ENCODE assay signal across 1 cellular context in the genomic region with DNA sequence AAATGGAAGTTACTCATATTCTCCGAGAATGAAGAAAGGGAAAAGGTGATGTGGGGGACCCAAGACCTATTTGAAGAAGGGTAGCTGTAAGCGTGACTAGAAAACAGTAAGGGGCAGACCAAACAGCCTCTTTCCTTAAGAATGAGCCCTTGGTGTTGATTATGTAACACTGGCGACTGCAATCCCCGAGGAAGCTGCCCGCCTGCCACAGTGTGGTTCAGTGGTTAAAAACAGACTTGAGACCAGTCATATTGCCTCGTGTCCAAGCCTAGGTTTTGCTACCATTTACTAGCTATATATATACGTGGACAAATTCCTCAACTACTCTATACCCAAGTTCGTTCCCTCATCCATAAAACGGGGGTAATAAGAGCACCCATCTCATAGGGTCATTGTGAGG.
TF ChIP-seq lines count a peak whose summit lies in the region.

No MANE protein-coding gene starts in this region.

TF ChIP-seq in GM23338, 12 proteins besides CTCF, POLR2A, EP300 and RAD21 (continued from another document):
- TF ChIP-seq, protein P1, sequence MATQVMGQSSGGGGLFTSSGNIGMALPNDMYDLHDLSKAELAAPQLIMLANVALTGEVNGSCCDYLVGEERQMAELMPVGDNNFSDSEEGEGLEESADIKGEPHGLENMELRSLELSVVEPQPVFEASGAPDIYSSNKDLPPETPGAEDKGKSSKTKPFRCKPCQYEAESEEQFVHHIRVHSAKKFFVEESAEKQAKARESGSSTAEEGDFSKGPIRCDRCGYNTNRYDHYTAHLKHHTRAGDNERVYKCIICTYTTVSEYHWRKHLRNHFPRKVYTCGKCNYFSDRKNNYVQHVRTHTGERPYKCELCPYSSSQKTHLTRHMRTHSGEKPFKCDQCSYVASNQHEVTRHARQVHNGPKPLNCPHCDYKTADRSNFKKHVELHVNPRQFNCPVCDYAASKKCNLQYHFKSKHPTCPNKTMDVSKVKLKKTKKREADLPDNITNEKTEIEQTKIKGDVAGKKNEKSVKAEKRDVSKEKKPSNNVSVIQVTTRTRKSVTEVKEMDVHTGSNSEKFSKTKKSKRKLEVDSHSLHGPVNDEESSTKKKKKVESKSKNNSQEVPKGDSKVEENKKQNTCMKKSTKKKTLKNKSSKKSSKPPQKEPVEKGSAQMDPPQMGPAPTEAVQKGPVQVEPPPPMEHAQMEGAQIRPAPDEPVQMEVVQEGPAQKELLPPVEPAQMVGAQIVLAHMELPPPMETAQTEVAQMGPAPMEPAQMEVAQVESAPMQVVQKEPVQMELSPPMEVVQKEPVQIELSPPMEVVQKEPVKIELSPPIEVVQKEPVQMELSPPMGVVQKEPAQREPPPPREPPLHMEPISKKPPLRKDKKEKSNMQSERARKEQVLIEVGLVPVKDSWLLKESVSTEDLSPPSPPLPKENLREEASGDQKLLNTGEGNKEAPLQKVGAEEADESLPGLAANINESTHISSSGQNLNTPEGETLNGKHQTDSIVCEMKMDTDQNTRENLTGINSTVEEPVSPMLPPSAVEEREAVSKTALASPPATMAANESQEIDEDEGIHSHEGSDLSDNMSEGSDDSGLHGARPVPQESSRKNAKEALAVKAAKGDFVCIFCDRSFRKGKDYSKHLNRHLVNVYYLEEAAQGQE (IDR thresholded peaks at IDR 0.05; ENCODE audit: unreplicated experiment): no peak
- TF ChIP-seq EZH2 (IDR thresholded peaks at IDR 0.05; ENCODE audit: low read depth, unreplicated experiment): no peak
- no peak for TF ChIP-seq POLR2AphosphoS5 (IDR thresholded peaks at IDR 0.05; ENCODE audit: low read depth)
- no peak for TF ChIP-seq ZNF114 (CRISPR knock-in tag; IDR thresholded peaks at IDR 0.05)
- no peak for TF ChIP-seq ZNF462 (CRISPR knock-in tag; IDR thresholded peaks at IDR 0.05)
- TF ChIP-seq ETS1 (IDR thresholded peaks at IDR 0.05): no peak
- no peak for TF ChIP-seq NANOG (IDR thresholded peaks at IDR 0.05; ENCODE audit: borderline replicate concordance)
